14 cellular contexts compared by ENCODE assay signal in the genomic region with DNA sequence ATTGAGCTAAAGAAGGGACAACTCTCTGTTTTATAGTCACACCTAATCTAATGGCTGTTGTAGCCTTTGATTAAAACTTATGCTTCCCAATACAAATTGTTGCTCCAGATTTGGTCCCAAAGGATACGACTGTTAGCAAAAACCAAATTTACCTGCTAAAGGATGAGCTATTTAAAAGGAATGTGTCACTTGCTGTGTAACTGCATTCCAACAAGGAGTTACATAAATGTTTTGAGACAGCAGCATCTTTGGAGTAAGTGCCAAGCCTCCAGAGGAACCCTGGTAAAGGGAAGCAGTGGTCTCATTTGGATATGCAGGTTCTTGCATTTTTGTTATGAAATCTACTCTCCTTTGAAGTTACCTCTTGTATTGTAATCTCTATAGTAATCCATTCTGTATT.
DNase-seq lines count a peak whose midpoint lies in the region; TF ChIP-seq lines count a peak whose summit lies in the region.
"Had no signal": no experiment of that assay in that cellular context is flagged by ENCODE, and none has a peak within 500 bp of the region (broad histone marks: within the 10 kb centered on the region; RNA-seq: fewer than 3 reads in every experiment).

No MANE protein-coding gene starts in this region.

- H3K36me3 ChIP-seq in PC-9 (ENCODE audit: low read depth) = no peaks in the 10 kb centered on the region
- H3K36me3 ChIP-seq: BE2C had no signal

- H3K4me3 Mint-ChIP-seq in H9 = no peak overlapping the region
- H3K4me3 Mint-ChIP-seq: CD8-positive, alpha-beta T cell had no signal

- no peak overlapping the region for H3K18ac ChIP-seq in H9 (ENCODE audit: insufficient read length, low read depth, low read length)

- no peak overlapping the region for H2BK20ac ChIP-seq in H9 (ENCODE audit: low read depth, low read length, poor library complexity, severe bottlenecking)

- no peaks in the 10 kb centered on the region; a peak in 1 of 5 replicates for H3K9me3 Mint-ChIP-seq in H9
- H3K9me3 Mint-ChIP-seq: CD8-positive, alpha-beta T cell had no signal

- peaks cover 17% of the 10 kb centered on the region; the same call in 1 of the 2 replicates for H3F3A ChIP-seq in PC-9 (ENCODE audit: insufficient read depth, low read depth)

- no peak overlapping the region for H3K14ac ChIP-seq in H9 (ENCODE audit: insufficient read depth, low read length)

- TF ChIP-seq CTCF in H9 (conservative IDR thresholded peaks at IDR 0.05) = no peak
- no peak for TF ChIP-seq CTCF in PC-9 (conservative IDR thresholded peaks at IDR 0.05)
- no peak for TF ChIP-seq CTCF in epithelial cell of esophagus (IDR thresholded peaks at IDR 0.05; ENCODE audit: insufficient read depth, low read depth, low read length, missing control alignments)

- H4K5ac ChIP-seq in H9 (ENCODE audit: insufficient read length, low read depth, low read length) = no peak overlapping the region

- H3K79me1 ChIP-seq in H9 (ENCODE audit: insufficient read depth, low read depth, low read length, poor library complexity, severe bottlenecking) = no peaks in the 10 kb centered on the region

- H4K91ac ChIP-seq in H9 (ENCODE audit: insufficient read length, low read depth, low read length) = no peak overlapping the region

- POLR2A ChIA-PET in PC-9 (lab: Charles Lee; ENCODE audit: unreplicated experiment) = interaction anchor here (0.6 to 1.0 kb wide), 2 partner anchors 11 to 53 kb away, joined by 3 read pairs; no protein-coding TSS in a partner anchor

- no peak overlapping the region for H3K56ac ChIP-seq in H9 (ENCODE audit: insufficient read length, low read depth, low read length)

- H3K4me1 ChIP-seq in H9 (ENCODE audit: insufficient read depth, low read length) (peaks cover 12% of the 10 kb centered on the region; the same call in 1 of the 2 replicates), PC-9 (replicated peaks; ENCODE audit: insufficient read depth) (peaks cover 27% of the 10 kb centered on the region)
- H3K4me1 ChIP-seq: A549, BE2C had no signal

- DNase-seq in H9 (no peak), PC-9 (peak; percentile 17 to 84), epithelial cell of esophagus (ENCODE audit: low read depth) (peak; percentile 9), superior temporal gyrus (ENCODE audit: extremely low spot score) (peak; percentile 26), globus pallidus (ENCODE audit: low spot score) (no peak), DMS153 (lab: John Stamatoyannopoulos, UW) (no peak)
- DNase-seq: BE2C; CD8-positive, alpha-beta T cell; DND-41; GDM1; H7; IMR-90 had no signal

- no peak overlapping the region for H3K23ac ChIP-seq in H9 (ENCODE audit: insufficient read length, low read depth, low read length)

- intact Hi-C loops in PC-9 (cut with micrococcal nuclease; ENCODE audit: unreplicated experiment) = loop anchor here (1.0 kb wide), 2 partner anchors 11 to 53 kb away; no protein-coding TSS in a partner anchor

- no peaks in the 10 kb centered on the region for H3K23me2 ChIP-seq in H9 (ENCODE audit: insufficient read length, low read depth, low read length, poor library complexity, severe bottlenecking)

- H3K4me3 ChIP-seq in PC-9 (no peak overlapping the region), epithelial cell of esophagus (ENCODE audit: low read length) (no peak overlapping the region)
- H3K4me3 ChIP-seq: A549 had no signal

- CTCF ChIA-PET in PC-9 (lab: Charles Lee) = interaction anchor here (0.6 kb wide), 1 partner anchor 40 kb away, joined by 9 read pairs; no protein-coding TSS in a partner anchor

- no peak overlapping the region for H2BK5ac ChIP-seq in H9 (ENCODE audit: insufficient read length, low read length)

- H2BK15ac ChIP-seq in H9 (ENCODE audit: low read depth, low read length) = no peak overlapping the region

- H3K9ac ChIP-seq in H9 (ENCODE audit: extremely low read depth, insufficient read length, low read length) = no peak overlapping the region

- H3K27ac Mint-ChIP-seq in H9 = peak overlapping the region in 2 of 3 experiments; percentile 38 to 58; a peak in 1 of 7 replicates
- H3K27ac Mint-ChIP-seq: CD8-positive, alpha-beta T cell had no signal

- H3K27me3 Mint-ChIP-seq in H9 (ENCODE audit: low read depth) = no peaks in the 10 kb centered on the region; the same call in 1 of the 2 replicates

- no TSS peak for BruUV-seq in PC-9 (replicated peaks; lab: Mats Ljungman, UMichigan)

- no peaks in the 10 kb centered on the region for H4K20me1 ChIP-seq in H9 (ENCODE audit: control insufficient read depth, insufficient read depth, insufficient read length)
- H4K20me1 ChIP-seq in PC-9 (ENCODE audit: insufficient read depth) = no peaks in the 10 kb centered on the region

- H3K9me2 ChIP-seq in PC-9 (ENCODE audit: insufficient read depth) = no peaks in the 10 kb centered on the region

- no peak overlapping the region for H2AK5ac ChIP-seq in H9 (ENCODE audit: insufficient read length, low read length)

- H3K79me2 ChIP-seq in H9 (ENCODE audit: insufficient read depth, low read length) = no peaks in the 10 kb centered on the region
- no peaks in the 10 kb centered on the region for H3K79me2 ChIP-seq in PC-9 (ENCODE audit: low read depth)

- no peak overlapping the region for H3K4ac ChIP-seq in H9 (ENCODE audit: low read depth, low read length)

- H2AFZ ChIP-seq in H9 (ENCODE audit: low read length) = no peak overlapping the region
- no peak overlapping the region for H2AFZ ChIP-seq in PC-9

- WGBS in H9 (ENCODE audit: extremely low coverage, insufficient read length, low lambda C conversion rate) = no CpG with 5 or more reads among the region's 1 CpG

- H2BK120ac ChIP-seq in H9 (ENCODE audit: low read depth, low read length, poor library complexity, severe bottlenecking) = no peak overlapping the region

- no peaks in the 10 kb centered on the region; a peak in 1 of 7 replicates for H3K36me3 Mint-ChIP-seq in H9 (ENCODE audit: insufficient read depth in 1 of 3, low read depth in 3 of 3)
- H3K36me3 Mint-ChIP-seq: CD8-positive, alpha-beta T cell had no signal

- H3K27me3 ChIP-seq in H9 (ENCODE audit: insufficient read depth, low read length) (no peaks in the 10 kb centered on the region), PC-9 (ENCODE audit: insufficient read depth, low read depth) (no peaks in the 10 kb centered on the region)
- H3K27me3 ChIP-seq: BE2C had no signal

- H3K27ac ChIP-seq in H9 (ENCODE audit: insufficient read length, low read depth, low read length) (no peak overlapping the region), PC-9 (peak overlapping the region; percentile 70)
- H3K27ac ChIP-seq: A549, C4-2B had no signal

- H2BK12ac ChIP-seq in H9 (ENCODE audit: insufficient read length, low read depth, low read length) = no peak overlapping the region

- peaks cover 28 to 33% of the 10 kb centered on the region in 2 experiments for H3K4me1 Mint-ChIP-seq in H9

- H3K9me3 ChIP-seq in H9 (ENCODE audit: control insufficient read depth, low read depth, low read length) (no peaks in the 10 kb centered on the region), PC-9 (ENCODE audit: insufficient read depth, low read depth) (no peaks in the 10 kb centered on the region)
- H3K9me3 ChIP-seq: A549, BE2C had no signal

- H3K4me2 ChIP-seq in H9 (ENCODE audit: insufficient read depth, insufficient read length, low read length) (no peak overlapping the region), PC-9 (peak overlapping the region; percentile 60)
- H3K4me2 ChIP-seq: A549 had no signal

- H3T11ph ChIP-seq in H9 (ENCODE audit: low read length) = no peak overlapping the region

- no peak overlapping the region for H4K8ac ChIP-seq in H9 (replicated peaks; ENCODE audit: insufficient read length, low read depth, low read length)

Comparison
In these comparisons a context has a peak if more than half of its experiments do, and no peak if none do; other contexts are left out.
1. DNase-seq: peak in PC-9 (2 of 2), epithelial cell of esophagus (single experiment) and superior temporal gyrus (single experiment); none in H9 (single experiment), globus pallidus (single experiment) and DMS153 (single experiment).